In the genomic region with DNA sequence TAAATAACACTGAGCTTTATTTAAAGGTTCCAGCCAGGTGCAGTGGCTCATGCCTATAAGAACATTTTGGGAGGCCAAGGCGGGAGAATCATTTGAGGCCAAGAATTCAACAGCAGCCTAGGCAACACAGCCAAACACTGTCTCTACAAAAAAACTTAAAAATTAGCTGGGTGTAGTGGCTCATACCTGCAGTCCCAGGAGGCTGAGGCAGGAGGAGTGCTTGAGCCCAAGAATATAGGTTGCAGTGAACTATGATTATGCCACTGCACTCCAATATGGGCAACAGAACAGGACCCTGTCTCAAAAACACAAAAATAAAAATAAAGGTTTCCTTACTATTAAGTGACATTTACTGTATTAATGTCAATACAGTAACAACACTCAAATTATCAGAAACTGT, we compare ENCODE assay signal across 8 cellular contexts.
DNase-seq lines count a peak whose midpoint lies in the region; ATAC-seq lines count a peak whose summit lies in the region.

No MANE protein-coding gene starts in this region.

- no peak for ATAC-seq in GM21381 (IDR thresholded peaks at IDR 0.05; ENCODE audit: unreplicated experiment)
- no peak for ATAC-seq in HG03025 (IDR thresholded peaks at IDR 0.05; ENCODE audit: low FRiP score, unreplicated experiment)

- DNase-seq in ELR (ENCODE audit: low read depth) (peak; percentile 51), LoVo (ENCODE audit: low spot score) (peak; percentile 26), activated T-cell treated with anti-CD3 and anti-CD28 coated beads for 48 hours (ENCODE audit: low read depth) (peak; percentile 9), kidney glomerular epithelial cell (lab: John Stamatoyannopoulos, UW) (peak; percentile 23), iPS-NIHi11 (ENCODE audit: low spot score) (no peak), NCI-H2029 (lab: John Stamatoyannopoulos, UW) (no peak)

Comparison
In these comparisons a context has a peak if more than half of its experiments do, and no peak if none do; other contexts are left out.
1. DNase-seq: peak in ELR (single experiment), LoVo (single experiment), activated T-cell treated with anti-CD3 and anti-CD28 coated beads for 48 hours (single experiment) and kidney glomerular epithelial cell (single experiment); none in iPS-NIHi11 (single experiment) and NCI-H2029 (single experiment).